In the genomic region with DNA sequence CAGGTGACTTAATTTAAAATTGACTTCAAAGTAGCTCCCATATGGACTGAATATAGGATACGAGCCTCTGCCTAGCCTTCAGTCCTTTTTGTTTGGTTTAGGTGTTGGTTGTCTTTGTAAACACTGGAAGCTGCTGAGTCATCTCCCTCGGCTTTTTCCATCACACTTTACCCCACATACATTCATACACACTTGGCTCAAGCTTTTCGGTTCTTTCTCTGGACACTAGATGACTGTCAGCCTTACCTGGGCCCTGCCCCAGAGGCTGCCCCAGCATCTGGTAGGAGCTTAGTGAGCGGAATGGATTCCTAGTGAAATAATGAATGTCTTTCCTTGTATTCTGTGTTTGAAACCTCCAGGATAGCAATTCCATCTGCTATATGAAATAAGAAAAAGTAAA, we compare ENCODE assay signal across 8 cellular contexts. TPM values are rescaled to one million over a fixed set of nuclear protein-coding genes. Genes with fewer than 3 reads are reported as not detected.
A peak's percentile ranks its signal among the peaks of the same experiment; 100 is the strongest.
DNase-seq lines count a peak whose midpoint lies in the region; TF ChIP-seq lines count a peak whose summit lies in the region.

No MANE protein-coding gene starts in this region.

- intact Hi-C loops in activated CD4-positive, alpha-beta memory T cell treated with anti-CD3 and anti-CD28 coated beads for 36 hours (cut with micrococcal nuclease): no loop called here
- intact Hi-C loops in activated T-helper 2 cell treated with anti-CD3 and anti-CD28 coated beads, Interferon-gamma antibody, Interleukin-2, Interleukin-4, amounts not matched to agents 10 μg/mL and 5 μg/mL and 100 μg/mL, durations not matched to agents 14 hours and 24 hours and 36 hours (cut with micrococcal nuclease): loop anchor here (2.0 kb wide), 1 partner anchor 22 kb away; no protein-coding TSS in a partner anchor

- H3K9me3 Mint-ChIP-seq in activated CD4-positive, alpha-beta memory T cell treated with anti-CD3 and anti-CD28 coated beads for 36 hours: no peaks in the 10 kb centered on the region
- no peaks in the 10 kb centered on the region for H3K9me3 Mint-ChIP-seq in activated T-helper 2 cell treated with anti-CD3 and anti-CD28 coated beads, Interferon-gamma antibody, Interleukin-2, Interleukin-4, amounts not matched to agents 10 μg/mL and 5 μg/mL and 100 μg/mL, durations not matched to agents 14 hours and 24 hours and 36 hours
- H3K9me3 Mint-ChIP-seq in progenitor cell of endocrine pancreas (ENCODE audit: low read depth): no peaks in the 10 kb centered on the region

- no peak overlapping the region for H3K27ac Mint-ChIP-seq in activated CD4-positive, alpha-beta memory T cell treated with anti-CD3 and anti-CD28 coated beads for 36 hours
- no peak overlapping the region for H3K27ac Mint-ChIP-seq in activated T-helper 2 cell treated with anti-CD3 and anti-CD28 coated beads, Interferon-gamma antibody, Interleukin-2, Interleukin-4, amounts not matched to agents 10 μg/mL and 5 μg/mL and 100 μg/mL, durations not matched to agents 14 hours and 24 hours and 36 hours
- H3K27ac Mint-ChIP-seq in progenitor cell of endocrine pancreas: no peak overlapping the region

- no peak for TF ChIP-seq CTCF in progenitor cell of endocrine pancreas (IDR thresholded peaks at IDR 0.05; ENCODE audit: unreplicated experiment)

- CTCF ChIA-PET in activated CD4-positive, alpha-beta memory T cell treated with anti-CD3 and anti-CD28 coated beads for 36 hours (lab: Charles Lee): interaction anchor here (0.7 kb wide), 1 partner anchor 275 kb away, joined by 3 read pairs; no protein-coding TSS in a partner anchor

- H3K4me1 Mint-ChIP-seq in activated CD4-positive, alpha-beta memory T cell treated with anti-CD3 and anti-CD28 coated beads for 36 hours (ENCODE audit: low read depth): no peaks in the 10 kb centered on the region
- peaks cover 6% of the 10 kb centered on the region for H3K4me1 Mint-ChIP-seq in activated T-helper 2 cell treated with anti-CD3 and anti-CD28 coated beads, Interferon-gamma antibody, Interleukin-2, Interleukin-4, amounts not matched to agents 10 μg/mL and 5 μg/mL and 100 μg/mL, durations not matched to agents 14 hours and 24 hours and 36 hours (ENCODE audit: low read depth)
- H3K4me1 Mint-ChIP-seq in progenitor cell of endocrine pancreas (ENCODE audit: low read depth): peaks cover 57% of the 10 kb centered on the region

- peaks cover 9 to 40% of the 10 kb centered on the region in 2 donors for H3K4me1 ChIP-seq in muscle layer of duodenum (ENCODE audit: control insufficient read depth in 1 of 2, insufficient read depth in 2 of 2, low read length in 2 of 2)

- peaks cover 9% of the 10 kb centered on the region for H3K27me3 Mint-ChIP-seq in activated CD4-positive, alpha-beta memory T cell treated with anti-CD3 and anti-CD28 coated beads for 36 hours
- H3K27me3 Mint-ChIP-seq in activated T-helper 2 cell treated with anti-CD3 and anti-CD28 coated beads, Interferon-gamma antibody, Interleukin-2, Interleukin-4, amounts not matched to agents 10 μg/mL and 5 μg/mL and 100 μg/mL, durations not matched to agents 14 hours and 24 hours and 36 hours (ENCODE audit: low read depth): peaks cover 13% of the 10 kb centered on the region
- H3K27me3 Mint-ChIP-seq in progenitor cell of endocrine pancreas: peaks cover 6% of the 10 kb centered on the region

- H3K27ac ChIP-seq in muscle layer of duodenum (ENCODE audit: low read length): peak overlapping the region; percentile 56

- H3K4me3 Mint-ChIP-seq in activated CD4-positive, alpha-beta memory T cell treated with anti-CD3 and anti-CD28 coated beads for 36 hours: no peak overlapping the region
- H3K4me3 Mint-ChIP-seq in activated T-helper 2 cell treated with anti-CD3 and anti-CD28 coated beads, Interferon-gamma antibody, Interleukin-2, Interleukin-4, amounts not matched to agents 10 μg/mL and 5 μg/mL and 100 μg/mL, durations not matched to agents 14 hours and 24 hours and 36 hours (ENCODE audit: low read depth): no peak overlapping the region
- no peak overlapping the region for H3K4me3 Mint-ChIP-seq in progenitor cell of endocrine pancreas (ENCODE audit: low read depth)

- H3K36me3 ChIP-seq in muscle layer of duodenum (ENCODE audit: control insufficient read depth in 1 of 2, insufficient read depth in 2 of 2, low read length in 2 of 2): no peaks in the 10 kb centered on the region

- no peaks in the 10 kb centered on the region for H3K27me3 ChIP-seq in muscle layer of duodenum (ENCODE audit: low read depth, low read length)

- POLR2A ChIA-PET in activated CD4-positive, alpha-beta memory T cell treated with anti-CD3 and anti-CD28 coated beads for 36 hours (lab: Charles Lee): no interaction called here

- no peaks in the 10 kb centered on the region for H3K9me3 ChIP-seq in muscle layer of duodenum (ENCODE audit: control insufficient read depth in 1 of 2, low read length in 2 of 2)

- DNase-seq in COLO668 (lab: John Stamatoyannopoulos, UW; ENCODE audit: unreplicated experiment) (peak; percentile 52), NCI-H2171 treated with DMSO at 0.1 percent for 48 hours (lab: John Stamatoyannopoulos, UW) (peak; percentile 66), dermis blood vessel endothelial cell (peak; percentile 86), progenitor cell of endocrine pancreas (ENCODE audit: low spot score, unreplicated experiment) (no peak)
- DNase-seq in activated CD4-positive, CD25-positive, alpha-beta regulatory T cell (lab: John Stamatoyannopoulos, UW): no peak
- DNase-seq in activated CD4-positive, alpha-beta memory T cell treated with anti-CD3 and anti-CD28 coated beads for 36 hours: no peak
- no peak for DNase-seq in activated T-helper 2 cell treated with anti-CD3 and anti-CD28 coated beads, Interferon-gamma antibody, Interleukin-2, Interleukin-4, amounts not matched to agents 10 μg/mL and 5 μg/mL and 100 μg/mL, durations not matched to agents 14 hours and 24 hours and 36 hours (ENCODE audit: low spot score)

- no peaks in the 10 kb centered on the region for H3K36me3 Mint-ChIP-seq in activated CD4-positive, alpha-beta memory T cell treated with anti-CD3 and anti-CD28 coated beads for 36 hours
- no peaks in the 10 kb centered on the region for H3K36me3 Mint-ChIP-seq in activated T-helper 2 cell treated with anti-CD3 and anti-CD28 coated beads, Interferon-gamma antibody, Interleukin-2, Interleukin-4, amounts not matched to agents 10 μg/mL and 5 μg/mL and 100 μg/mL, durations not matched to agents 14 hours and 24 hours and 36 hours (ENCODE audit: low read depth)
- no peaks in the 10 kb centered on the region for H3K36me3 Mint-ChIP-seq in progenitor cell of endocrine pancreas (ENCODE audit: insufficient read depth)

- H3K4me3 ChIP-seq in muscle layer of duodenum (ENCODE audit: low read depth in 1 of 2, low read length in 2 of 2): no peak overlapping the region

RNA-seq across cellular contexts. Expression of a gene that starts 52.5 kb away (rescaled TPM):
- total RNA-seq in dermis blood vessel endothelial cell: 13.4 and 27.7 TPM in 2 replicates
- total RNA-seq in activated CD4-positive, alpha-beta memory T cell treated with anti-CD3 and anti-CD28 coated beads for 36 hours: under 1 TPM in 1 of 2 experiments, not detected in 1; 0.43 TPM
- total RNA-seq in activated T-helper 2 cell treated with anti-CD3 and anti-CD28 coated beads, Interferon-gamma antibody, Interleukin-2, Interleukin-4, amounts not matched to agents 10 μg/mL and 5 μg/mL and 100 μg/mL, durations not matched to agents 14 hours and 24 hours and 36 hours: 0.21 and 0.23 TPM in 2 replicates
- 0.79 and 3.9 TPM in 2 replicates for total RNA-seq in progenitor cell of endocrine pancreas

Comparison
In these comparisons a context has a peak if more than half of its experiments do, and no peak if none do; other contexts are left out.
1. DNase-seq: peak in COLO668 (single experiment), NCI-H2171 treated with DMSO at 0.1 percent for 48 hours (single experiment) and dermis blood vessel endothelial cell (single experiment); none in activated CD4-positive, CD25-positive, alpha-beta regulatory T cell (0 of 4), activated CD4-positive, alpha-beta memory T cell treated with anti-CD3 and anti-CD28 coated beads for 36 hours (single experiment), activated T-helper 2 cell treated with anti-CD3 and anti-CD28 coated beads, Interferon-gamma antibody, Interleukin-2, Interleukin-4, amounts not matched to agents 10 μg/mL and 5 μg/mL and 100 μg/mL, durations not matched to agents 14 hours and 24 hours and 36 hours (single experiment) and progenitor cell of endocrine pancreas (single experiment).